8 cellular contexts compared by ENCODE assay signal in the genomic region with DNA sequence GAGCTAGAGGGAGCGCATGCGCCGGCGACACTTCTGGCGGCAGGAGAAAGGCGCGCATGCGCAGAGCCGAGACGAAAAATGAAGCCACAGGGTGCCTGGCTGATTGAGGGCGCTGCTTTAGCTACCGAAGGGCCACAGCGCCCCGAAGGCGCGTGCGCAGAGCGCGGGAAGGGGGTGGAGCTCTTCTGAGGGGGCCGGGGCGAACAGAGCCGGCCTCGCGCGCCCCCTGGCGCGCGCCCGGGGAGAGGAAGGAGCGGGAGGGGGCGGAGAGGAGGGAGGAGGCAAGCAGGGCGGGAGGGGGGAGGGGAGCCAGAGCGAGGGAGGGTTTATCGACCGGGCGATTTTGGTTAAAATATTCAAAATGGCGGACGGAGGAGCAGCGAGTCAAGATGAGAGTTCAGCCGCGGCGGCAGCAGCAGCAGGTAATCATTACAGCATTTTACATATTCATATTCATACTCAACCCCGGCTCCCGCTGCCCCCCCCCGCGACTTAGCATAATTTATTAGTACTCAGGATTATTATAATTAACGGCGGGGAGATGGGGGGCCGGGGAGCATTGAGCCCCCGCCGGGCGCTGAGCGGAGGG. TPM values are rescaled to one million over a fixed set of nuclear protein-coding genes. Genes with fewer than 3 reads are reported as not detected.
DNase-seq lines count a peak whose midpoint lies in the region; ATAC-seq and TF ChIP-seq lines count a peak whose summit lies in the region.

A gene (plus strand): TSS at position 350 of the 589 bp plus-strand sequence. CDS start 12 bp downstream, at position 362.

- peaks cover 4% of the 10 kb centered on the region for H3K9me3 Mint-ChIP-seq in activated T-cell treated with anti-CD3 and anti-CD28 coated beads, Interleukin-2, amount 50 U/mL, for 4 hours

- peaks cover 35% of the 10 kb centered on the region for H3K4me1 Mint-ChIP-seq in activated T-cell treated with anti-CD3 and anti-CD28 coated beads, Interleukin-2, amount 50 U/mL, for 4 hours (ENCODE audit: low read depth)

- no peaks in the 10 kb centered on the region for H3K27me3 Mint-ChIP-seq in activated T-cell treated with anti-CD3 and anti-CD28 coated beads, Interleukin-2, amount 50 U/mL, for 4 hours (ENCODE audit: low read depth)

- no peaks in the 10 kb centered on the region for H3K36me3 ChIP-seq in muscle layer of colon (ENCODE audit: insufficient read depth, low read length)

- H3K27ac ChIP-seq in muscle layer of colon (ENCODE audit: low read depth, low read length), result peak within 1 kb of the TSS; percentile 94

- ATAC-seq in GM21723 (IDR thresholded peaks at IDR 0.05; ENCODE audit: unreplicated experiment) (peak; percentile 52), esophagus mucosa (peak; percentile 98)
- peak; percentile 82 to 84 for ATAC-seq in activated T-cell treated with anti-CD3 and anti-CD28 coated beads, Interleukin-2, amount 50 U/mL, for 4 hours

- DNase-seq in DMS79 (lab: John Stamatoyannopoulos, UW) (peak; percentile 93), KG1 (lab: John Stamatoyannopoulos, UW) (peak; percentile 98)
- peak; percentile 99 for DNase-seq in activated T-cell treated with anti-CD3 and anti-CD28 coated beads, Interleukin-2, amount 50 U/mL, for 4 hours
- DNase-seq in stimulated activated CD8-positive, alpha-beta memory T cell treated with anti-CD3 and anti-CD28 coated beads, Interleukin-7, amount 100 ng/mL, for 24 hours (ENCODE audit: low read depth), result peak; percentile 95

- peak within 1 kb of the TSS; percentile 72 for H3K9ac ChIP-seq in muscle layer of colon (ENCODE audit: low read length)

- peak within 1 kb of the TSS; percentile 75 to 92 for H3K4me3 ChIP-seq in muscle layer of colon (ENCODE audit: low read depth in 1 of 2, low read length in 2 of 2)

- H3K27me3 ChIP-seq in muscle layer of colon (ENCODE audit: control insufficient read depth in 1 of 2, insufficient read depth in 2 of 2, low read length in 2 of 2), result no peaks in the 10 kb centered on the region

- peak within 1 kb of the TSS; percentile 87 for H3K4me3 Mint-ChIP-seq in activated T-cell treated with anti-CD3 and anti-CD28 coated beads, Interleukin-2, amount 50 U/mL, for 4 hours

- peaks cover 20% of the 10 kb centered on the region for H3K4me1 ChIP-seq in muscle layer of colon (ENCODE audit: insufficient read depth, low read length)

- H3K36me3 Mint-ChIP-seq in activated T-cell treated with anti-CD3 and anti-CD28 coated beads, Interleukin-2, amount 50 U/mL, for 4 hours (ENCODE audit: insufficient read depth), result no peaks in the 10 kb centered on the region

- no peaks in the 10 kb centered on the region for H3K9me3 ChIP-seq in muscle layer of colon (ENCODE audit: low read length)

TF ChIP-seq in PFSK-1, 5 proteins besides CTCF, POLR2A, EP300 and RAD21:
- TF ChIP-seq, protein P1, sequence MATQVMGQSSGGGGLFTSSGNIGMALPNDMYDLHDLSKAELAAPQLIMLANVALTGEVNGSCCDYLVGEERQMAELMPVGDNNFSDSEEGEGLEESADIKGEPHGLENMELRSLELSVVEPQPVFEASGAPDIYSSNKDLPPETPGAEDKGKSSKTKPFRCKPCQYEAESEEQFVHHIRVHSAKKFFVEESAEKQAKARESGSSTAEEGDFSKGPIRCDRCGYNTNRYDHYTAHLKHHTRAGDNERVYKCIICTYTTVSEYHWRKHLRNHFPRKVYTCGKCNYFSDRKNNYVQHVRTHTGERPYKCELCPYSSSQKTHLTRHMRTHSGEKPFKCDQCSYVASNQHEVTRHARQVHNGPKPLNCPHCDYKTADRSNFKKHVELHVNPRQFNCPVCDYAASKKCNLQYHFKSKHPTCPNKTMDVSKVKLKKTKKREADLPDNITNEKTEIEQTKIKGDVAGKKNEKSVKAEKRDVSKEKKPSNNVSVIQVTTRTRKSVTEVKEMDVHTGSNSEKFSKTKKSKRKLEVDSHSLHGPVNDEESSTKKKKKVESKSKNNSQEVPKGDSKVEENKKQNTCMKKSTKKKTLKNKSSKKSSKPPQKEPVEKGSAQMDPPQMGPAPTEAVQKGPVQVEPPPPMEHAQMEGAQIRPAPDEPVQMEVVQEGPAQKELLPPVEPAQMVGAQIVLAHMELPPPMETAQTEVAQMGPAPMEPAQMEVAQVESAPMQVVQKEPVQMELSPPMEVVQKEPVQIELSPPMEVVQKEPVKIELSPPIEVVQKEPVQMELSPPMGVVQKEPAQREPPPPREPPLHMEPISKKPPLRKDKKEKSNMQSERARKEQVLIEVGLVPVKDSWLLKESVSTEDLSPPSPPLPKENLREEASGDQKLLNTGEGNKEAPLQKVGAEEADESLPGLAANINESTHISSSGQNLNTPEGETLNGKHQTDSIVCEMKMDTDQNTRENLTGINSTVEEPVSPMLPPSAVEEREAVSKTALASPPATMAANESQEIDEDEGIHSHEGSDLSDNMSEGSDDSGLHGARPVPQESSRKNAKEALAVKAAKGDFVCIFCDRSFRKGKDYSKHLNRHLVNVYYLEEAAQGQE (IDR thresholded peaks at IDR 0.05; ENCODE audit: insufficient read depth in 1 of 2, low read depth in 2 of 2, low read length in 2 of 2), result no peak
- TF ChIP-seq TAF1 (IDR thresholded peaks at IDR 0.05; ENCODE audit: borderline replicate concordance, insufficient read depth, low read length), result peak; percentile 81
- TF ChIP-seq SIN3A (IDR thresholded peaks at IDR 0.05; ENCODE audit: borderline replicate concordance, insufficient read depth, low read length), result peak; percentile 53; the same call in 1 of the 2 replicates
- TF ChIP-seq POLR2AphosphoS5 (IDR thresholded peaks at IDR 0.05; ENCODE audit: low read depth, low read length), result peak; percentile 29; the same call in 1 of the 2 replicates
- no peak for TF ChIP-seq FOXP2 (optimal IDR thresholded peaks at IDR 0.05; ENCODE audit: borderline replicate concordance, extremely low read depth, extremely low read length, insufficient read depth)
TF ChIP-seq in PFSK-1: peak in this region for 3.

RNA-seq across cellular contexts. Expression of the gene that starts here (rescaled TPM):
- 1.8 TPM for polyA plus RNA-seq in PFSK-1 (2012; ENCODE audit: insufficient read length, low read depth)
- total RNA-seq in activated T-cell treated with anti-CD3 and anti-CD28 coated beads, Interleukin-2, amount 50 U/mL, for 4 hours, result 1 to 10 TPM; 9.0 to 9.9 (median 9.0) TPM
- 9.4 TPM for total RNA-seq in esophagus mucosa

Comparison
In these comparisons a context has a peak if more than half of its experiments do, and no peak if none do; other contexts are left out.
1. Peak in every context shown above with its lines: DNase-seq, ATAC-seq, H3K4me3 ChIP-seq and H3K27ac ChIP-seq.